In the genomic region with DNA sequence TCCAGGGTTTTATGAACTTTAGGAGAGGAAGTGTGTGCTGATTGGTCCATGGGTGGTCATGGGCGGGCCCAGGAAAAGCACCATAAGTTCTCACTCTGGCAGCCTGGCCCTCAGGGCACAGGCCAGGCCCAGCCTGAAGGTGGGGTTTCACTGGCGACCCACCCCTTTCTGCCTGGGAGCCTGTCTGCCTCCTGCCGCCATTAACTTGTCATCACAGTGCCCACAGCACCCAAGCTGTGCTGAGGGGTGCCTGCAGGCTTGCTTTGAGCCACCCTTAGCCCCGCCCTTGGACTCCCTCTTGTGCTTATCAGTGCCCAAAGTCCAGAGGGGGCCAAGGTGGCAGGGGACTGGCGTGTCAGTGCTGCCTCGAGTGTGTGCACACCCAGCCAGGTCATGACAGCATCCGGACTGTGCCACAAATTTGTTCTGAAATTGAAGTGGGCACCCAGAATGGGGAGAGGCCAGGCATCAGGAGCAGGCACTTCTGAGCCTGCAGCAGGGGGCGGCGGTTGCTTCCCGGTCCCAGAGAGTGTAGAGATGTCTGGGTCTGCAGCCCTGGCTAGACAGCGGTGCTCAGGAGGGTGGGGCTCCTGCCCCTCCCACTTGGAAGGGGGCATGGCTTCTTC, we compare ENCODE assay signal across 18 cellular contexts.
DNase-seq lines count a peak whose midpoint lies in the region; ATAC-seq, FAIRE-seq and TF ChIP-seq lines count a peak whose summit lies in the region.
"Had no signal": no experiment of that assay in that cellular context is flagged by ENCODE, and none has a peak within 500 bp of the region (broad histone marks: within the 10 kb centered on the region; RNA-seq: fewer than 3 reads in every experiment).

No MANE protein-coding gene starts in this region.

- H3K18ac ChIP-seq in neuronal stem cell (ENCODE audit: low read length), result no peak overlapping the region

- H3K27me3 Mint-ChIP-seq in GM23338 (ENCODE audit: insufficient read depth, low read depth, poor library complexity), result no peaks in the 10 kb centered on the region

- no CpG with 5 or more reads among the region's 11 CpGs for WGBS in neuronal stem cell (ENCODE audit: extremely low coverage in 2 of 2, insufficient read length in 2 of 2, insufficient replicate concordance in 1 of 2), 2 donors
- WGBS in upper lobe of left lung, 2 donors, result 88 to 100% methylated on average over 1 to 10 of the region's 11 CpGs

- no peak overlapping the region for H2AFZ ChIP-seq in neuronal stem cell (ENCODE audit: low read length)
- H2AFZ ChIP-seq in GM23338, result no peak overlapping the region

- no peak overlapping the region for H3K4me2 ChIP-seq in neuronal stem cell (ENCODE audit: insufficient read depth, low read length, poor library complexity, severe bottlenecking)
- no peak overlapping the region for H3K4me2 ChIP-seq in GM23338

- H3F3A ChIP-seq in GM23338 (replicated peaks; ENCODE audit: low read depth), result no peaks in the 10 kb centered on the region

- H3K23ac ChIP-seq in neuronal stem cell (ENCODE audit: low read depth, low read length, poor library complexity), result peak overlapping the region; percentile 75

- no peak for FAIRE-seq in GM19239 (lab: Jason Lieb, UNC)
- FAIRE-seq: K562, RCC 7860 had no signal

- no peak for TF ChIP-seq POLR2A in Peyer's patch (IDR thresholded peaks at IDR 0.05)
- TF ChIP-seq POLR2A in upper lobe of left lung (IDR thresholded peaks at IDR 0.05), result no peak

- H4K8ac ChIP-seq in neuronal stem cell (ENCODE audit: low read depth, low read length), result no peak overlapping the region

- no peak overlapping the region for H3K27ac ChIP-seq in Peyer's patch
- no peak overlapping the region for H3K27ac ChIP-seq in neuronal stem cell (replicated peaks; ENCODE audit: low read length)
- no peak overlapping the region for H3K27ac ChIP-seq in upper lobe of left lung
- no peak overlapping the region for H3K27ac ChIP-seq in GM23338 (ENCODE audit: low read depth)

- no peaks in the 10 kb centered on the region for H3K9me2 ChIP-seq in GM23338 (ENCODE audit: insufficient read depth)

- peak; percentile 46 for ATAC-seq in HG02759 (IDR thresholded peaks at IDR 0.05; ENCODE audit: unreplicated experiment)
- ATAC-seq in upper lobe of left lung (ENCODE audit: low FRiP score in 2 of 2), result peak; percentile 23 to 49
- no peak for ATAC-seq in GM23338
- ATAC-seq: K562, SK-N-SH treated with all-trans-retinoic acid at 6 μM for 48 hours had no signal

- H2BK5ac ChIP-seq in neuronal stem cell (ENCODE audit: low read length), result no peak overlapping the region

- H3K27ac Mint-ChIP-seq in GM23338, result no peak overlapping the region
- H3K27ac Mint-ChIP-seq: CD14-positive monocyte, H9 had no signal

- H3K36me3 Mint-ChIP-seq in GM23338 (ENCODE audit: low read depth), result no peaks in the 10 kb centered on the region; the same call in 2 of the 3 replicates
- H3K36me3 Mint-ChIP-seq: CD14-positive monocyte had no signal

- TF ChIP-seq EP300 in upper lobe of left lung (IDR thresholded peaks at IDR 0.05), result no peak

- no peak overlapping the region for H3K4ac ChIP-seq in neuronal stem cell (ENCODE audit: low read length)

- H3K27me3 ChIP-seq in Peyer's patch (no peaks in the 10 kb centered on the region), neuronal stem cell (ENCODE audit: control insufficient read depth in 3 of 3, insufficient read depth in 3 of 3, low read depth in 1 of 3, low read length in 3 of 3) (no peaks in the 10 kb centered on the region), upper lobe of left lung (no peaks in the 10 kb centered on the region), GM23338 (ENCODE audit: insufficient read depth) (no peaks in the 10 kb centered on the region)

- peak overlapping the region; percentile 31 for H3K14ac ChIP-seq in neuronal stem cell (ENCODE audit: low read length)

- H4K91ac ChIP-seq in neuronal stem cell (ENCODE audit: low read depth, low read length, poor library complexity), result no peak overlapping the region

- H3K9me3 ChIP-seq in Peyer's patch (no peaks in the 10 kb centered on the region), neuronal stem cell (replicated peaks in 1 of 2; ENCODE audit: control insufficient read depth in 2 of 2, insufficient read depth in 1 of 2, low read depth in 1 of 2, low read length in 2 of 2) (no peaks in the 10 kb centered on the region), upper lobe of left lung (no peaks in the 10 kb centered on the region)

- H3K9ac ChIP-seq in neuronal stem cell (ENCODE audit: low read depth, low read length, poor library complexity), result no peak overlapping the region

- H3K79me1 ChIP-seq in neuronal stem cell (ENCODE audit: low read depth, low read length), result no peaks in the 10 kb centered on the region

- no peak overlapping the region for H2BK12ac ChIP-seq in neuronal stem cell (ENCODE audit: low read length)

- H3K36me3 ChIP-seq in Peyer's patch (no peaks in the 10 kb centered on the region), neuronal stem cell (replicated peaks in 1 of 2; ENCODE audit: control insufficient read depth in 2 of 2, insufficient read depth in 2 of 2, low read length in 2 of 2) (no peaks in the 10 kb centered on the region), upper lobe of left lung (no peaks in the 10 kb centered on the region), GM23338 (ENCODE audit: insufficient read depth) (no peaks in the 10 kb centered on the region)

- no peak overlapping the region for H2AK5ac ChIP-seq in neuronal stem cell (ENCODE audit: low read depth, low read length)

- H4K20me1 ChIP-seq in GM23338 (replicated peaks; ENCODE audit: insufficient read depth), result no peaks in the 10 kb centered on the region

- no peak overlapping the region for H3K4me3 ChIP-seq in Peyer's patch
- no peak overlapping the region for H3K4me3 ChIP-seq in neuronal stem cell (ENCODE audit: low read length in 2 of 2)
- no peak overlapping the region for H3K4me3 ChIP-seq in upper lobe of left lung
- no peak overlapping the region for H3K4me3 ChIP-seq in GM23338
- H3K4me3 ChIP-seq: K562 had no signal

- no peaks in the 10 kb centered on the region for H3K79me2 ChIP-seq in GM23338 (replicated peaks; ENCODE audit: insufficient read depth)

- no peak overlapping the region for H2BK15ac ChIP-seq in neuronal stem cell (ENCODE audit: low read length)

- TF ChIP-seq CTCF in Peyer's patch (IDR thresholded peaks at IDR 0.05) (no peak), upper lobe of left lung (IDR thresholded peaks at IDR 0.05) (no peak), GM23338 (conservative IDR thresholded peaks at IDR 0.05; ENCODE audit: low read depth in 2 of 2) (no peak)

- H3K4me1 ChIP-seq in Peyer's patch (no peaks in the 10 kb centered on the region), neuronal stem cell (ENCODE audit: control insufficient read depth in 2 of 2, insufficient read depth in 1 of 2, low read depth in 1 of 2, low read length in 2 of 2) (no peaks in the 10 kb centered on the region), upper lobe of left lung (no peaks in the 10 kb centered on the region), GM23338 (ENCODE audit: insufficient read depth) (no peaks in the 10 kb centered on the region)

- no peak overlapping the region for H2BK120ac ChIP-seq in neuronal stem cell (ENCODE audit: low read depth, low read length)

- DNase-seq in Peyer's patch, result peak in 2 of 3 donors; percentile 32 to 39
- no peak for DNase-seq in neuronal stem cell (ENCODE audit: low spot score)
- peak in 1 of 2 donors; percentile 47 for DNase-seq in upper lobe of left lung
- DNase-seq in GM19239 (ENCODE audit: insufficient read length, low spot score), result no peak
- no peak for DNase-seq in activated naive CD4-positive, alpha-beta T cell treated with anti-CD3 and anti-CD28 coated beads, Interleukin-2, amount 50 U/mL, for 16 hours
- DNase-seq in GM23338 (ENCODE audit: low spot score), result no peak
- DNase-seq: COR-L47, H9, MV-4-11, NCI-H1436 treated with DMSO at 0.1 percent for 48 hours, NCI-H2029 treated with DMSO at 0.1 percent for 48 hours, NCI-H510A, SHP77 treated with DMSO at 0.1 percent for 48 hours had no signal

- H3K4me1 Mint-ChIP-seq in GM23338, result no peaks in the 10 kb centered on the region
- H3K4me1 Mint-ChIP-seq: CD14-positive monocyte, H9 had no signal

- no peak overlapping the region for H3K4me3 Mint-ChIP-seq in GM23338
- H3K4me3 Mint-ChIP-seq: CD14-positive monocyte, H9 had no signal

- peaks cover 5% of the 10 kb centered on the region; the same call in 1 of the 3 replicates for H3K9me3 Mint-ChIP-seq in GM23338
- H3K9me3 Mint-ChIP-seq: H9 had no signal

TF ChIP-seq in GM23338, 12 proteins besides CTCF, POLR2A, EP300 and RAD21 (continues in another document):
- TF ChIP-seq ZNF114 (CRISPR knock-in tag; IDR thresholded peaks at IDR 0.05), result no peak

Comparison
In these comparisons a context has a peak if more than half of its experiments do, and no peak if none do; other contexts are left out.
1. DNase-seq: peak in Peyer's patch (2 of 3); none in neuronal stem cell (single experiment), GM19239 (single experiment), activated naive CD4-positive, alpha-beta T cell treated with anti-CD3 and anti-CD28 coated beads, Interleukin-2, amount 50 U/mL, for 16 hours (single experiment) and GM23338 (single experiment).